In genomic region chr13:33611016-33611805, GRCh38 we compare ENCODE assay signal across 8 cellular contexts.
DNase-seq lines count a peak whose midpoint lies in the region; ATAC-seq and TF ChIP-seq lines count a peak whose summit lies in the region.

No MANE protein-coding gene starts in this region.

- no peak overlapping the region for H2AFZ ChIP-seq in PC-3 (ENCODE audit: low read length)

- DNase-seq in NCI-H2029 treated with DMSO at 0.1 percent for 48 hours (lab: John Stamatoyannopoulos, UW) (peak; percentile 34), ascending aorta (ENCODE audit: low spot score in 2 of 2) (peak in 1 of 2 donors; percentile 80), HK-2 (ENCODE audit: unreplicated experiment) (no peak), SIG-M5 (lab: John Stamatoyannopoulos, UW) (no peak), PC-3 (no peak)

- no peaks in the 10 kb centered on the region for H3K9me3 ChIP-seq in ascending aorta
- no peaks in the 10 kb centered on the region for H3K9me3 ChIP-seq in iPS-15b (ENCODE audit: control insufficient read depth, insufficient read depth, low read length)
- H3K9me3 ChIP-seq in PC-3 (ENCODE audit: low read length), result no peaks in the 10 kb centered on the region

- no peaks in the 10 kb centered on the region for H3K79me2 ChIP-seq in PC-3 (ENCODE audit: low read length)

- TF ChIP-seq CTCF in ascending aorta (IDR thresholded peaks at IDR 0.05) (no peak), PC-3 (conservative IDR thresholded peaks at IDR 0.05; ENCODE audit: low read depth, low read length) (no peak)

- intact Hi-C loops in ascending aorta (cut with DNase I) (loop anchor here (5.0 to 10.0 kb wide), 3 partner anchors 69 to 1024 kb away; partner anchors contain the start of gene PDS5B), PC-3 (cut with micrococcal nuclease) (no loop called here)

- H3K36me3 ChIP-seq in ascending aorta (no peaks in the 10 kb centered on the region), iPS-15b (ENCODE audit: control insufficient read depth, insufficient read depth, low read length) (no peaks in the 10 kb centered on the region), PC-3 (ENCODE audit: low read depth, low read length) (no peaks in the 10 kb centered on the region)

- H3K9ac ChIP-seq in iPS-15b (ENCODE audit: low read depth, low read length) (no peak overlapping the region), PC-3 (ENCODE audit: low read length) (no peak overlapping the region)

- CTCF ChIA-PET in PC-3 (lab: Charles Lee), result no interaction called here

- H4K20me1 ChIP-seq in PC-3 (ENCODE audit: low read length), result no peaks in the 10 kb centered on the region

- ATAC-seq in GM21825 (IDR thresholded peaks at IDR 0.05; ENCODE audit: unreplicated experiment), result no peak
- ATAC-seq in PC-3, result no peak

- H3F3A ChIP-seq in PC-3 (ENCODE audit: low read length, unreplicated experiment), result no peaks in the 10 kb centered on the region

- no peak overlapping the region for H3K4me2 ChIP-seq in PC-3 (ENCODE audit: low read length)

- POLR2A ChIA-PET in PC-3 (lab: Charles Lee; ENCODE audit: unreplicated experiment), result no interaction called here

- H3K9me2 ChIP-seq in PC-3 (replicated peaks; ENCODE audit: low read length), result no peaks in the 10 kb centered on the region

- peaks cover 0 to 11% of the 10 kb centered on the region in 2 donors for H3K4me1 ChIP-seq in ascending aorta
- H3K4me1 ChIP-seq in iPS-15b (ENCODE audit: control insufficient read depth, insufficient read depth, low read length), result peaks cover 9% of the 10 kb centered on the region
- H3K4me1 ChIP-seq in PC-3 (ENCODE audit: insufficient read depth, low read length), result no peaks in the 10 kb centered on the region

- peak overlapping the region; percentile 89 to 90 for H3K27ac ChIP-seq in ascending aorta
- peak overlapping the region in 14 of 21 experiments; percentile 4 to 81 (median 72) for H3K27ac ChIP-seq in skin epidermis
- no peak overlapping the region for H3K27ac ChIP-seq in PC-3 (ENCODE audit: low read length)

- no peaks in the 10 kb centered on the region for H3K27me3 ChIP-seq in ascending aorta
- no peaks in the 10 kb centered on the region for H3K27me3 ChIP-seq in iPS-15b (ENCODE audit: control insufficient read depth, insufficient read depth, low read length)
- H3K27me3 ChIP-seq in PC-3 (ENCODE audit: low read length), result no peaks in the 10 kb centered on the region

- no TSS peak for BruUV-seq in PC-3 (replicated peaks; lab: Mats Ljungman, UMichigan)

- H3K4me3 ChIP-seq in ascending aorta, result peak overlapping the region; percentile 40 to 64
- peak overlapping the region; percentile 32 for H3K4me3 ChIP-seq in iPS-15b (ENCODE audit: low read depth, low read length)
- peak overlapping the region in 3 of 7 experiments; percentile 2 to 13 (median 5) for H3K4me3 ChIP-seq in skin epidermis
- H3K4me3 ChIP-seq in PC-3 (ENCODE audit: low read length), result no peak overlapping the region
